Comparison of ENCODE assay signal across 16 cellular contexts in genomic region chr18:12861637-12862036, GRCh38. TPM values are rescaled to one million over a fixed set of nuclear protein-coding genes. Genes with fewer than 3 reads are reported as not detected.
DNase-seq lines count a peak whose midpoint lies in the region; ATAC-seq and TF ChIP-seq lines count a peak whose summit lies in the region.
"Had no signal": no experiment of that assay in that cellular context is flagged by ENCODE, and none has a peak within 500 bp of the region (broad histone marks: within the 10 kb centered on the region; RNA-seq: fewer than 3 reads in every experiment).

No MANE protein-coding gene starts in this region.

- peak; percentile 26 for DNase-seq in NCI-H345 (lab: John Stamatoyannopoulos, UW)
- no peak for DNase-seq in NCI-H345 treated with DMSO at 0.1 percent for 48 hours (lab: John Stamatoyannopoulos, UW; ENCODE audit: unreplicated experiment)
- DNase-seq in WTC11 (ENCODE audit: low spot score), result no peak
- DNase-seq in mucosa of descending colon, result no peak
- DNase-seq in DMS79 treated with DMSO at 0.1 percent for 48 hours (lab: John Stamatoyannopoulos, UW), result no peak
- DNase-seq: CD8-positive, alpha-beta memory T cell; cerebellar nuclear complex; mesenchymal stem cell; right cardiac atrium; stimulated activated CD4-positive, alpha-beta T cell treated with anti-CD3 and anti-CD28 coated beads, Interleukin-1b, Interleukin-23, amount 100 ng/mL, for 48 hours; testis had no signal

- no peaks in the 10 kb centered on the region; the same call in 1 of the 2 replicates for H3K36me3 ChIP-seq in HUES48 (ENCODE audit: control insufficient read depth, insufficient read depth, low read length)
- no peaks in the 10 kb centered on the region for H3K36me3 ChIP-seq in mucosa of descending colon (ENCODE audit: low read depth)
- H3K36me3 ChIP-seq: neutrophil had no signal

- H3K27ac Mint-ChIP-seq in WTC11, result peak overlapping the region; percentile 98

- CTCF ChIA-PET in WTC11 (lab: Charles Lee), result interaction anchor here (0.8 to 1.6 kb wide), 4 partner anchors 15 to 73 kb away, joined by 3 to 6 read pairs (median 4); partner anchors contain the start of gene PTPN2

- H3K9me3 ChIP-seq in HUES48 (ENCODE audit: control insufficient read depth, insufficient read depth, low read length), result no peaks in the 10 kb centered on the region
- no peaks in the 10 kb centered on the region for H3K9me3 ChIP-seq in mucosa of descending colon
- H3K9me3 ChIP-seq: neutrophil, testis had no signal

- peaks cover 26% of the 10 kb centered on the region for H3K4me1 Mint-ChIP-seq in WTC11

- H3K9me3 Mint-ChIP-seq in WTC11, result no peaks in the 10 kb centered on the region
- H3K9me3 Mint-ChIP-seq: CD8-positive, alpha-beta memory T cell; T-helper 1 cell treated with Interleukin-12 subunit alpha and Interleukin-12 subunit beta and Interleukin-4 antibody, amounts not matched to agents 30 μg/mL and 1 μg/mL, for 36 hours had no signal

- H3K9ac ChIP-seq in HUES48 (ENCODE audit: low read depth, low read length), result no peak overlapping the region

- H3K4me1 ChIP-seq in HUES48 (ENCODE audit: control insufficient read depth, insufficient read depth, low read length) (peaks cover 17% of the 10 kb centered on the region), mucosa of descending colon (ENCODE audit: low read depth) (peaks cover 15% of the 10 kb centered on the region)

- intact Hi-C loops in mucosa of descending colon (cut with DNase I, micrococcal nuclease), result no loop called here

- H3K4me3 ChIP-seq in HUES48 (ENCODE audit: low read depth, low read length), result no peak overlapping the region
- no peak overlapping the region for H3K4me3 ChIP-seq in mucosa of descending colon
- H3K4me3 ChIP-seq: testis had no signal

- TF ChIP-seq CTCF in WTC11 (IDR thresholded peaks at IDR 0.05), result no peak
- TF ChIP-seq CTCF in mucosa of descending colon (IDR thresholded peaks at IDR 0.05), result no peak

- H3K27ac ChIP-seq in HUES48 (ENCODE audit: low read depth, low read length), result peak overlapping the region; percentile 89
- H3K27ac ChIP-seq: neutrophil, testis had no signal

- peaks cover 5% of the 10 kb centered on the region; the same call in 1 of the 2 replicates for H3K36me3 Mint-ChIP-seq in WTC11

- H3K4me3 Mint-ChIP-seq in WTC11, result no peak overlapping the region
- H3K4me3 Mint-ChIP-seq: CD8-positive, alpha-beta memory T cell; T-helper 1 cell treated with Interleukin-12 subunit alpha and Interleukin-12 subunit beta and Interleukin-4 antibody, amounts not matched to agents 30 μg/mL and 1 μg/mL, for 36 hours had no signal

- no peaks in the 10 kb centered on the region for H3K27me3 ChIP-seq in HUES48 (ENCODE audit: control insufficient read depth, insufficient read depth, low read length)
- H3K27me3 ChIP-seq: neutrophil, testis had no signal

- H3K27me3 Mint-ChIP-seq in WTC11 (ENCODE audit: low read depth), result no peaks in the 10 kb centered on the region
- H3K27me3 Mint-ChIP-seq: CD8-positive, alpha-beta memory T cell had no signal

- POLR2A ChIA-PET in WTC11 (lab: Charles Lee), result interaction anchor here (0.5 to 1.2 kb wide), 3 partner anchors 11 to 22 kb away, joined by 3 to 4 read pairs (median 3); partner anchors contain the start of gene PTPN2

- no peak for ATAC-seq in WTC11
- ATAC-seq in mucosa of descending colon, result peak; percentile 38
- ATAC-seq in HG02763 (IDR thresholded peaks at IDR 0.05; ENCODE audit: unreplicated experiment), result no peak
- ATAC-seq in GM18909 (IDR thresholded peaks at IDR 0.05; ENCODE audit: poor library complexity, unreplicated experiment), result no peak
- ATAC-seq: right cardiac atrium had no signal

TF ChIP-seq in WTC11, 78 proteins besides CTCF, POLR2A, EP300 and RAD21:
- TF ChIP-seq FOXJ3 (CRISPR knock-in tag; IDR thresholded peaks at IDR 0.05; ENCODE audit: borderline replicate concordance) (no peak), ATF6 (CRISPR knock-in tag; IDR thresholded peaks at IDR 0.05) (no peak), NFYB (CRISPR knock-in tag; conservative IDR thresholded peaks at IDR 0.05; ENCODE audit: low read depth) (no peak), CREB1 (CRISPR knock-in tag; IDR thresholded peaks at IDR 0.05) (no peak), ZBTB43 (CRISPR knock-in tag; IDR thresholded peaks at IDR 0.05) (no peak), TEAD4 (CRISPR knock-in tag; IDR thresholded peaks at IDR 0.05) (no peak), ZNF512 (CRISPR knock-in tag; IDR thresholded peaks at IDR 0.05; ENCODE audit: borderline replicate concordance) (no peak), FOXK1 (CRISPR knock-in tag; IDR thresholded peaks at IDR 0.05) (no peak), SMAD4 (CRISPR knock-in tag; IDR thresholded peaks at IDR 0.05) (no peak)

RNA-seq across cellular contexts. Expression of gene PTPN2, which starts 22.4 kb away (rescaled TPM):
- total RNA-seq in WTC11 (2021), result 37.7 to 45.3 TPM (median 43.3 TPM) in 3 replicates
- total RNA-seq in mucosa of descending colon, result 10 to 100 TPM; 28.9 to 42.0 (median 38.4) TPM
